Comparison of ENCODE assay signal across 29 cellular contexts in the genomic region with DNA sequence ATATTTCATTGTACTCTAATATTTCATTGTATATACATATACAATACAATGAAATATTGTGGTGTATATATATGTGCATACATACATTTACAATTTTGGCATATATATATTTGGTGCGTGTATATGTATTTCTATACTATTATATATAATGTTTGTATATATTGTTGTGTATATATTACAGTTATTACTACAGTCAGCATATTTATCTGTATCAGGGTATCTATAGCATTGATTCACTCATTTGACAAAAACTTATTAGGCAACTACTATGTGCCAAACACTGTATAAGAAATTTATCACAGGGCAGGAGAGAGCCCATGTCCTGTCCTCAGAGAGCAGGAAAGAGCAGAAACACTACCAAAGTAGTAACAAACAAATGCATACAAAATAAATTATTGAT.
"Had no signal": no experiment of that assay in that cellular context is flagged by ENCODE, and none has a peak within 500 bp of the region (broad histone marks: within the 10 kb centered on the region; RNA-seq: fewer than 3 reads in every experiment).

No MANE protein-coding gene starts in this region.

- H3K27ac ChIP-seq: colonic mucosa, coronary artery, dorsolateral prefrontal cortex, epithelial cell of prostate, esophagus muscularis mucosa, esophagus squamous epithelium, foreskin keratinocyte, gastrocnemius medialis, gastroesophageal sphincter, heart left ventricle, heart right ventricle, hepatocyte had no signal

- H3K79me2 ChIP-seq: hepatocyte had no signal

- H3K4me2 ChIP-seq: hepatocyte had no signal

- H3K9me3 ChIP-seq: colonic mucosa, esophagus muscularis mucosa, esophagus squamous epithelium, gastrocnemius medialis, gastroesophageal sphincter had no signal

- H3K4me1 Mint-ChIP-seq: endodermal cell had no signal

- FAIRE-seq: endometrium, endothelial cell of umbilical vein, frontal cortex had no signal

- H3K4me3 ChIP-seq: colonic mucosa, coronary artery, dorsolateral prefrontal cortex, esophagus muscularis mucosa, esophagus squamous epithelium, gastrocnemius medialis, gastroesophageal sphincter, heart left ventricle, heart right ventricle, hepatocyte had no signal

- ATAC-seq: effector memory CD8-positive, alpha-beta T cell; esophagus mucosa; foreskin keratinocyte; gastrocnemius medialis; gastroesophageal sphincter; heart left ventricle; heart right ventricle had no signal

- H3K27ac Mint-ChIP-seq: dendritic cell treated with granulocyte-macrophage colony-stimulating factor and Interleukin-4, amounts not matched to agents 40 ng/mL and 50 ng/mL, for 4 days; effector memory CD8-positive, alpha-beta T cell; endodermal cell had no signal

- H3K4me1 ChIP-seq: colonic mucosa, gastrocnemius medialis, gastroesophageal sphincter had no signal

- H3K27me3 Mint-ChIP-seq: dendritic cell treated with granulocyte-macrophage colony-stimulating factor and Interleukin-4, amounts not matched to agents 40 ng/mL and 50 ng/mL, for 4 days; effector memory CD8-positive, alpha-beta T cell had no signal

- H3K36me3 ChIP-seq: colonic mucosa, esophagus muscularis mucosa, esophagus squamous epithelium, gastrocnemius medialis, gastroesophageal sphincter, heart left ventricle, heart right ventricle had no signal

- DNase-seq: colonic mucosa; cortex of kidney; dermis blood vessel endothelial cell; dorsolateral prefrontal cortex; effector CD4-positive, alpha-beta T cell; effector CD8-positive, alpha-beta T cell; effector memory CD4-positive, alpha-beta T cell; effector memory CD8-positive, alpha-beta T cell; endodermal cell; erythroblast; esophagus squamous epithelium; foreskin fibroblast; foreskin keratinocyte; foreskin melanocyte; gastrocnemius medialis; glutamatergic neuron; head of caudate nucleus; heart left ventricle; heart right ventricle had no signal

- H3K27me3 ChIP-seq: colonic mucosa, dorsolateral prefrontal cortex, esophagus muscularis mucosa, esophagus squamous epithelium, foreskin keratinocyte, gastrocnemius medialis, gastroesophageal sphincter, heart left ventricle, heart right ventricle, hepatocyte had no signal

- H2AFZ ChIP-seq: hepatocyte had no signal

- H3K4me3 Mint-ChIP-seq: dendritic cell treated with granulocyte-macrophage colony-stimulating factor and Interleukin-4, amounts not matched to agents 40 ng/mL and 50 ng/mL, for 4 days; effector memory CD8-positive, alpha-beta T cell; endodermal cell had no signal
